Comparison of ENCODE assay signal across 17 cellular contexts in the genomic region with DNA sequence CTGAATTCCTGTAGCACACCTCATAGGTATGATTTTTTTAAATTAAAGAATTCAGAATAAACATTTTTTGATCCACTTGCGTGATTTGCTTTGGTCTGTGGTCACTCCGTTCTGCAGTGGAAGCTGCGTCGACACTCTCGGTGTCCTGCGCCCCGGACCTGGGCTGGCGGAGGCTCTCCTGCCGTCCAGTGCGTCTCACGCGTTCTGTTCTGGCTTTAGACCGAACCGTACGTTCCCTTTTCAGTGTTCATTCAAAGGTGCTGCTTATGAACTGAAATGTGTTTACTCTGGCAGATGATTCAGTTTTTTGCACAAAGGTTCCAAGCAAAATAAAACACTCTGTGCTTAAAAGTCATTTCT. TPM values are rescaled to one million over a fixed set of nuclear protein-coding genes. Genes with fewer than 3 reads are reported as not detected.
A peak's percentile ranks its signal among the peaks of the same experiment; 100 is the strongest.
DNase-seq lines count a peak whose midpoint lies in the region; ATAC-seq and TF ChIP-seq lines count a peak whose summit lies in the region.
"Had no signal": no experiment of that assay in that cellular context is flagged by ENCODE, and none has a peak within 500 bp of the region (broad histone marks: within the 10 kb centered on the region; RNA-seq: fewer than 3 reads in every experiment).

No MANE protein-coding gene starts in this region.

- POLR2A ChIA-PET in RWPE1 (lab: Yijun Ruan, JAX; ENCODE audit: low non-redundant PET), result no interaction called here

- H3K4ac ChIP-seq in mesenchymal stem cell (ENCODE audit: low read depth in 1 of 2, low read length in 2 of 2), result no peak overlapping the region

- DNase-seq in RWPE1 (ENCODE audit: low spot score), result no peak
- DNase-seq in mesenchymal stem cell, result no peak
- DNase-seq in sciatic nerve (ENCODE audit: low spot score), result no peak
- DNase-seq in NCI-H187 treated with DMSO at 0.1 percent for 48 hours (lab: John Stamatoyannopoulos, UW), result no peak
- DNase-seq in NCI-H446 (lab: John Stamatoyannopoulos, UW), result no peak
- DNase-seq: 8988T; AML-193; CD4-positive, alpha-beta memory T cell; DMS153; DMS79 treated with DMSO at 0.1 percent for 48 hours; GDM1; GM23248 had no signal

- H3K4me1 ChIP-seq in BLaER1 (peaks cover 92% of the 10 kb centered on the region), mesenchymal stem cell (ENCODE audit: control insufficient read depth, insufficient read depth, low read depth, low read length) (peaks cover 36% of the 10 kb centered on the region)

- H3K27me3 ChIP-seq in BLaER1, result peaks cover 19% of the 10 kb centered on the region; the same call in 1 of the 2 replicates
- no peaks in the 10 kb centered on the region for H3K27me3 ChIP-seq in mesenchymal stem cell (ENCODE audit: control insufficient read depth in 1 of 2, insufficient read depth in 1 of 2, low read length in 2 of 2)

- no peak overlapping the region for H3K9ac ChIP-seq in BLaER1
- no peak overlapping the region for H3K9ac ChIP-seq in mesenchymal stem cell (ENCODE audit: low read length)
- H3K9ac ChIP-seq: GM23248 had no signal

- 96% methylated on average over 15 of the region's 15 CpGs for WGBS in mesenchymal stem cell

- H4K20me1 ChIP-seq in BLaER1, result peaks cover 17% of the 10 kb centered on the region; the same call in 1 of the 2 replicates

- H3K4me2 ChIP-seq in BLaER1 (peak overlapping the region; percentile 92), mesenchymal stem cell (ENCODE audit: low read length, poor library complexity, severe bottlenecking) (no peak overlapping the region)

- no peak overlapping the region for H3K23ac ChIP-seq in mesenchymal stem cell (ENCODE audit: low read length in 2 of 2)

- H3K14ac ChIP-seq in mesenchymal stem cell (ENCODE audit: low read length in 2 of 2), result no peak overlapping the region

- peaks cover 24% of the 10 kb centered on the region for H3K79me1 ChIP-seq in mesenchymal stem cell (replicated peaks; ENCODE audit: low read length, poor library complexity, severe bottlenecking)

- H3K4me3 ChIP-seq in BLaER1, result no peak overlapping the region
- no peak overlapping the region for H3K4me3 ChIP-seq in mesenchymal stem cell (ENCODE audit: insufficient read depth in 1 of 2, low read depth in 1 of 2, low read length in 2 of 2)
- H3K4me3 ChIP-seq: GM23248 had no signal

- H2BK15ac ChIP-seq in mesenchymal stem cell (ENCODE audit: low read depth, poor library complexity, severe bottlenecking), result no peak overlapping the region

- no peak for TF ChIP-seq CTCF in RWPE1 (conservative IDR thresholded peaks at IDR 0.05; ENCODE audit: low read depth)

- H2AK5ac ChIP-seq in mesenchymal stem cell (ENCODE audit: low read length, severe bottlenecking), result no peak overlapping the region

- H3K27ac ChIP-seq in BLaER1, result peak overlapping the region; percentile 67; the same call in 1 of the 2 replicates
- H3K27ac ChIP-seq in RWPE1, result 0 out of 2 replicates have a peak overlapping the region, but pooled peaks have one; percentile 15
- peak overlapping the region; percentile 63 for H3K27ac ChIP-seq in mesenchymal stem cell (ENCODE audit: low read length, poor library complexity, severe bottlenecking)
- H3K27ac ChIP-seq: C4-2B, GM23248, HL-60 had no signal

- H3K36me3 ChIP-seq in BLaER1, result no peaks in the 10 kb centered on the region
- H3K36me3 ChIP-seq in mesenchymal stem cell (ENCODE audit: control insufficient read depth in 1 of 2, insufficient read depth in 2 of 2, low read depth in 1 of 2, low read length in 2 of 2), result peaks cover 78 to 89% of the 10 kb centered on the region in 2 experiments

- no peak overlapping the region for H2BK12ac ChIP-seq in mesenchymal stem cell (ENCODE audit: low read length in 2 of 2)

- H2BK5ac ChIP-seq in mesenchymal stem cell (ENCODE audit: low read depth, low read length, poor library complexity, severe bottlenecking), result peak overlapping the region; percentile 24

- CTCF ChIA-PET in RWPE1 (lab: Yijun Ruan, JAX), result no interaction called here

- ATAC-seq in sciatic nerve, result peak; percentile 42
- ATAC-seq in GM21825 (IDR thresholded peaks at IDR 0.05; ENCODE audit: unreplicated experiment), result no peak
- no peak for ATAC-seq in HG03175 (IDR thresholded peaks at IDR 0.05; ENCODE audit: unreplicated experiment)

- no peak overlapping the region for H2BK120ac ChIP-seq in mesenchymal stem cell (ENCODE audit: low read depth, low read length)

- H4K8ac ChIP-seq in mesenchymal stem cell (ENCODE audit: low read length), result no peak overlapping the region

- H3K18ac ChIP-seq in mesenchymal stem cell (ENCODE audit: low read depth in 1 of 2, low read length in 2 of 2), result no peak overlapping the region

- intact Hi-C loops in sciatic nerve (cut with DNase I), result no loop called here

- H2AFZ ChIP-seq in mesenchymal stem cell (ENCODE audit: low read depth, low read length), result no peak overlapping the region
- H2AFZ ChIP-seq: GM23248 had no signal

- H3K9me3 ChIP-seq in BLaER1 (no peaks in the 10 kb centered on the region), mesenchymal stem cell (ENCODE audit: control insufficient read depth, low read length) (no peaks in the 10 kb centered on the region)

- no peak overlapping the region for H4K91ac ChIP-seq in mesenchymal stem cell (ENCODE audit: low read length)

RNA-seq across cellular contexts. Expression of a gene that starts 38.2 kb away (rescaled TPM):
- 258 TPM for polyA plus RNA-seq in mesenchymal stem cell (2013, experiment 1 of 2)
- polyA plus RNA-seq in mesenchymal stem cell (2013, experiment 2 of 2), result 243 TPM
- 264 TPM for total RNA-seq in sciatic nerve

Comparison
In these comparisons a context has a peak if more than half of its experiments do, and no peak if none do; other contexts are left out.
1. H3K27ac ChIP-seq: peak in every context shown above with its lines; median percentile 67 in BLaER1; 63 in mesenchymal stem cell; 15 in RWPE1.